7 cellular contexts compared by ENCODE assay signal in genomic region chr19:6536138-6536671, GRCh38. TPM values are rescaled to one million over a fixed set of nuclear protein-coding genes. Genes with fewer than 3 reads are reported as not detected.
DNase-seq lines count a peak whose midpoint lies in the region; ATAC-seq and TF ChIP-seq lines count a peak whose summit lies in the region.

No MANE protein-coding gene starts in this region.

- DNase-seq in HEK293T (ENCODE audit: extremely low spot score) (peak; percentile 79), M059J (ENCODE audit: low read depth) (peak; percentile 61), cerebellum (ENCODE audit: low spot score) (peak; percentile 71), posterior cingulate gyrus (peak in 8 of 10 donors; percentile 34 to 91 (median 62)), NCI-H524 treated with DMSO at 0.1 percent for 48 hours (lab: John Stamatoyannopoulos, UW) (no peak)
- peak; percentile 41 to 66 for DNase-seq in activated CD4-positive, alpha-beta T cell treated with anti-CD3 and anti-CD28 coated beads for 24 hours (ENCODE audit: low read depth in 2 of 2)

- peak; percentile 72 for ATAC-seq in GM18517 (IDR thresholded peaks at IDR 0.05; ENCODE audit: unreplicated experiment)

- intact Hi-C loops in posterior cingulate gyrus (cut with DNase I), result no loop called here

- CTCF ChIA-PET in HEK293T (lab: Yijun Ruan, JAX), result no interaction called here

- POLR2A ChIA-PET in HEK293T (lab: Yijun Ruan, JAX), result no interaction called here

TF ChIP-seq in HEK293T, 16 proteins besides CTCF, POLR2A, EP300 and RAD21:
- no peak for TF ChIP-seq CTBP1 (IDR thresholded peaks at IDR 0.05; ENCODE audit: borderline replicate concordance)
- no peak for TF ChIP-seq SP1 (IDR thresholded peaks at IDR 0.05)
- no peak for TF ChIP-seq FOXK2 (IDR thresholded peaks at IDR 0.05)
- no peak for TF ChIP-seq ARNT (IDR thresholded peaks at IDR 0.05)
- TF ChIP-seq ZNF384 (IDR thresholded peaks at IDR 0.05), result no peak
- TF ChIP-seq L3MBTL2 (conservative IDR thresholded peaks at IDR 0.05), result no peak
- TF ChIP-seq BHLHE40 (IDR thresholded peaks at IDR 0.05; ENCODE audit: borderline replicate concordance), result no peak
- TF ChIP-seq ELF4 (IDR thresholded peaks at IDR 0.05), result no peak
- TF ChIP-seq HDGF (IDR thresholded peaks at IDR 0.05; ENCODE audit: borderline replicate concordance), result no peak
- no peak for TF ChIP-seq TARDBP (IDR thresholded peaks at IDR 0.05)
- no peak for TF ChIP-seq FOXA1 (IDR thresholded peaks at IDR 0.05)
- TF ChIP-seq PKNOX1 (IDR thresholded peaks at IDR 0.05), result no peak
- no peak for TF ChIP-seq NFRKB (IDR thresholded peaks at IDR 0.05)
- TF ChIP-seq LEF1 (IDR thresholded peaks at IDR 0.05; ENCODE audit: borderline replicate concordance), result no peak
- no peak for TF ChIP-seq FOXM1 (IDR thresholded peaks at IDR 0.05; ENCODE audit: borderline replicate concordance)
- TF ChIP-seq SUZ12 (IDR thresholded peaks at IDR 0.05), result no peak

RNA-seq across cellular contexts. Expression of gene TNFSF9, which starts 5.4 kb away (rescaled TPM):
- 11.7 and 16.3 TPM in 2 replicates for total RNA-seq in M059J (2014; rRNA removed; shearing (Covaris generic))
- 1.2 TPM for total RNA-seq in cerebellum

RNA-seq across cellular contexts. Expression of gene TUBB4A, which starts 34.1 kb away (rescaled TPM):
- total RNA-seq in M059J (2014; rRNA removed; shearing (Covaris generic)), result 0.20 TPM in 1 of 2 replicates, not detected in the other
- total RNA-seq in cerebellum, result 52.7 TPM

RNA-seq across cellular contexts. Expression of gene DENND1C, which starts 54.6 kb away (rescaled TPM):
- total RNA-seq in M059J (2014; rRNA removed; shearing (Covaris generic)), result not detected in 2 replicates
- 0.18 TPM for total RNA-seq in cerebellum

RNA-seq across cellular contexts. Expression of gene CD70, which starts 54.7 kb away (rescaled TPM):
- 40.4 and 42.0 TPM in 2 replicates for total RNA-seq in M059J (2014; rRNA removed; shearing (Covaris generic))
- not detected for total RNA-seq in cerebellum

Comparison
In these comparisons a context has a peak if more than half of its experiments do, and no peak if none do; other contexts are left out.
1. RNA of gene TUBB4A, which starts 34.1 kb away (total RNA-seq): 52.7 TPM in cerebellum (single experiment); 0.20 TPM in M059J; every median in the first group is over 10 times any median in the second.